ENCODE assay signal across 2 cellular contexts in genomic region chrX:39973810-39974209, GRCh38.
TF ChIP-seq lines count a peak whose summit lies in the region.

No MANE protein-coding gene starts in this region.

TF ChIP-seq in H1, 55 proteins besides CTCF, POLR2A, EP300 and RAD21 (continued from another document):
- TF ChIP-seq JUN (IDR thresholded peaks at IDR 0.05; ENCODE audit: low read depth, low read length) (no peak), GTF2F1 (IDR thresholded peaks at IDR 0.05; ENCODE audit: borderline replicate concordance, low read depth, low read length) (no peak), CTBP2 (IDR thresholded peaks at IDR 0.05; ENCODE audit: borderline replicate concordance, insufficient read depth, insufficient read length, low read length) (no peak), SUZ12 (IDR thresholded peaks at IDR 0.05; ENCODE audit: low read length) (no peak), SIX5 (IDR thresholded peaks at IDR 0.05; ENCODE audit: low read depth, low read length) (no peak), YY1 (IDR thresholded peaks at IDR 0.05; ENCODE audit: low read depth, low read length) (no peak), ZNF274 (IDR thresholded peaks at IDR 0.05; ENCODE audit: borderline replicate concordance, extremely low read depth, low read length) (no peak), HDAC2 (IDR thresholded peaks at IDR 0.05; ENCODE audit: borderline replicate concordance in 1 of 2, low read depth in 2 of 2, low read length in 2 of 2) (no peak), NRF1 (IDR thresholded peaks at IDR 0.05; ENCODE audit: low read depth, low read length) (no peak), CEBPB (IDR thresholded peaks at IDR 0.05; ENCODE audit: low read depth, low read length) (no peak), BCL11A (IDR thresholded peaks at IDR 0.05; ENCODE audit: low read depth in 2 of 2, low read length in 2 of 2) (no peak), SIRT6 (IDR thresholded peaks at IDR 0.05; ENCODE audit: low read length) (no peak)
- TF ChIP-seq, protein P1, sequence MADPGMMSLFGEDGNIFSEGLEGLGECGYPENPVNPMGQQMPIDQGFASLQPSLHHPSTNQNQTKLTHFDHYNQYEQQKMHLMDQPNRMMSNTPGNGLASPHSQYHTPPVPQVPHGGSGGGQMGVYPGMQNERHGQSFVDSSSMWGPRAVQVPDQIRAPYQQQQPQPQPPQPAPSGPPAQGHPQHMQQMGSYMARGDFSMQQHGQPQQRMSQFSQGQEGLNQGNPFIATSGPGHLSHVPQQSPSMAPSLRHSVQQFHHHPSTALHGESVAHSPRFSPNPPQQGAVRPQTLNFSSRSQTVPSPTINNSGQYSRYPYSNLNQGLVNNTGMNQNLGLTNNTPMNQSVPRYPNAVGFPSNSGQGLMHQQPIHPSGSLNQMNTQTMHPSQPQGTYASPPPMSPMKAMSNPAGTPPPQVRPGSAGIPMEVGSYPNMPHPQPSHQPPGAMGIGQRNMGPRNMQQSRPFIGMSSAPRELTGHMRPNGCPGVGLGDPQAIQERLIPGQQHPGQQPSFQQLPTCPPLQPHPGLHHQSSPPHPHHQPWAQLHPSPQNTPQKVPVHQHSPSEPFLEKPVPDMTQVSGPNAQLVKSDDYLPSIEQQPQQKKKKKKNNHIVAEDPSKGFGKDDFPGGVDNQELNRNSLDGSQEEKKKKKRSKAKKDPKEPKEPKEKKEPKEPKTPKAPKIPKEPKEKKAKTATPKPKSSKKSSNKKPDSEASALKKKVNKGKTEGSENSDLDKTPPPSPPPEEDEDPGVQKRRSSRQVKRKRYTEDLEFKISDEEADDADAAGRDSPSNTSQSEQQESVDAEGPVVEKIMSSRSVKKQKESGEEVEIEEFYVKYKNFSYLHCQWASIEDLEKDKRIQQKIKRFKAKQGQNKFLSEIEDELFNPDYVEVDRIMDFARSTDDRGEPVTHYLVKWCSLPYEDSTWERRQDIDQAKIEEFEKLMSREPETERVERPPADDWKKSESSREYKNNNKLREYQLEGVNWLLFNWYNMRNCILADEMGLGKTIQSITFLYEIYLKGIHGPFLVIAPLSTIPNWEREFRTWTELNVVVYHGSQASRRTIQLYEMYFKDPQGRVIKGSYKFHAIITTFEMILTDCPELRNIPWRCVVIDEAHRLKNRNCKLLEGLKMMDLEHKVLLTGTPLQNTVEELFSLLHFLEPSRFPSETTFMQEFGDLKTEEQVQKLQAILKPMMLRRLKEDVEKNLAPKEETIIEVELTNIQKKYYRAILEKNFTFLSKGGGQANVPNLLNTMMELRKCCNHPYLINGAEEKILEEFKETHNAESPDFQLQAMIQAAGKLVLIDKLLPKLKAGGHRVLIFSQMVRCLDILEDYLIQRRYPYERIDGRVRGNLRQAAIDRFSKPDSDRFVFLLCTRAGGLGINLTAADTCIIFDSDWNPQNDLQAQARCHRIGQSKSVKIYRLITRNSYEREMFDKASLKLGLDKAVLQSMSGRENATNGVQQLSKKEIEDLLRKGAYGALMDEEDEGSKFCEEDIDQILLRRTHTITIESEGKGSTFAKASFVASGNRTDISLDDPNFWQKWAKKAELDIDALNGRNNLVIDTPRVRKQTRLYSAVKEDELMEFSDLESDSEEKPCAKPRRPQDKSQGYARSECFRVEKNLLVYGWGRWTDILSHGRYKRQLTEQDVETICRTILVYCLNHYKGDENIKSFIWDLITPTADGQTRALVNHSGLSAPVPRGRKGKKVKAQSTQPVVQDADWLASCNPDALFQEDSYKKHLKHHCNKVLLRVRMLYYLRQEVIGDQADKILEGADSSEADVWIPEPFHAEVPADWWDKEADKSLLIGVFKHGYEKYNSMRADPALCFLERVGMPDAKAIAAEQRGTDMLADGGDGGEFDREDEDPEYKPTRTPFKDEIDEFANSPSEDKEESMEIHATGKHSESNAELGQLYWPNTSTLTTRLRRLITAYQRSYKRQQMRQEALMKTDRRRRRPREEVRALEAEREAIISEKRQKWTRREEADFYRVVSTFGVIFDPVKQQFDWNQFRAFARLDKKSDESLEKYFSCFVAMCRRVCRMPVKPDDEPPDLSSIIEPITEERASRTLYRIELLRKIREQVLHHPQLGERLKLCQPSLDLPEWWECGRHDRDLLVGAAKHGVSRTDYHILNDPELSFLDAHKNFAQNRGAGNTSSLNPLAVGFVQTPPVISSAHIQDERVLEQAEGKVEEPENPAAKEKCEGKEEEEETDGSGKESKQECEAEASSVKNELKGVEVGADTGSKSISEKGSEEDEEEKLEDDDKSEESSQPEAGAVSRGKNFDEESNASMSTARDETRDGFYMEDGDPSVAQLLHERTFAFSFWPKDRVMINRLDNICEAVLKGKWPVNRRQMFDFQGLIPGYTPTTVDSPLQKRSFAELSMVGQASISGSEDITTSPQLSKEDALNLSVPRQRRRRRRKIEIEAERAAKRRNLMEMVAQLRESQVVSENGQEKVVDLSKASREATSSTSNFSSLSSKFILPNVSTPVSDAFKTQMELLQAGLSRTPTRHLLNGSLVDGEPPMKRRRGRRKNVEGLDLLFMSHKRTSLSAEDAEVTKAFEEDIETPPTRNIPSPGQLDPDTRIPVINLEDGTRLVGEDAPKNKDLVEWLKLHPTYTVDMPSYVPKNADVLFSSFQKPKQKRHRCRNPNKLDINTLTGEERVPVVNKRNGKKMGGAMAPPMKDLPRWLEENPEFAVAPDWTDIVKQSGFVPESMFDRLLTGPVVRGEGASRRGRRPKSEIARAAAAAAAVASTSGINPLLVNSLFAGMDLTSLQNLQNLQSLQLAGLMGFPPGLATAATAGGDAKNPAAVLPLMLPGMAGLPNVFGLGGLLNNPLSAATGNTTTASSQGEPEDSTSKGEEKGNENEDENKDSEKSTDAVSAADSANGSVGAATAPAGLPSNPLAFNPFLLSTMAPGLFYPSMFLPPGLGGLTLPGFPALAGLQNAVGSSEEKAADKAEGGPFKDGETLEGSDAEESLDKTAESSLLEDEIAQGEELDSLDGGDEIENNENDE (IDR thresholded peaks at IDR 0.05; ENCODE audit: insufficient replicate concordance, low read length) = no peak

TF ChIP-seq in HEK293T, 16 proteins besides CTCF, POLR2A, EP300 and RAD21 (continued from another document):
- TF ChIP-seq LEF1 (IDR thresholded peaks at IDR 0.05; ENCODE audit: borderline replicate concordance) = no peak
- no peak for TF ChIP-seq ZNF384 (IDR thresholded peaks at IDR 0.05)
- no peak for TF ChIP-seq CTBP1 (IDR thresholded peaks at IDR 0.05; ENCODE audit: borderline replicate concordance)
- no peak for TF ChIP-seq NFRKB (IDR thresholded peaks at IDR 0.05)
- TF ChIP-seq SUZ12 (IDR thresholded peaks at IDR 0.05) = no peak
- no peak for TF ChIP-seq ELF4 (IDR thresholded peaks at IDR 0.05)
- TF ChIP-seq, protein P2, sequence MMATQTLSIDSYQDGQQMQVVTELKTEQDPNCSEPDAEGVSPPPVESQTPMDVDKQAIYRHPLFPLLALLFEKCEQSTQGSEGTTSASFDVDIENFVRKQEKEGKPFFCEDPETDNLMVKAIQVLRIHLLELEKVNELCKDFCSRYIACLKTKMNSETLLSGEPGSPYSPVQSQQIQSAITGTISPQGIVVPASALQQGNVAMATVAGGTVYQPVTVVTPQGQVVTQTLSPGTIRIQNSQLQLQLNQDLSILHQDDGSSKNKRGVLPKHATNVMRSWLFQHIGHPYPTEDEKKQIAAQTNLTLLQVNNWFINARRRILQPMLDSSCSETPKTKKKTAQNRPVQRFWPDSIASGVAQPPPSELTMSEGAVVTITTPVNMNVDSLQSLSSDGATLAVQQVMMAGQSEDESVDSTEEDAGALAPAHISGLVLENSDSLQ (IDR thresholded peaks at IDR 0.05) = no peak
- no peak for TF ChIP-seq FOXM1 (IDR thresholded peaks at IDR 0.05; ENCODE audit: borderline replicate concordance)
- TF ChIP-seq HDGF (IDR thresholded peaks at IDR 0.05; ENCODE audit: borderline replicate concordance) = no peak
